In the genomic region with DNA sequence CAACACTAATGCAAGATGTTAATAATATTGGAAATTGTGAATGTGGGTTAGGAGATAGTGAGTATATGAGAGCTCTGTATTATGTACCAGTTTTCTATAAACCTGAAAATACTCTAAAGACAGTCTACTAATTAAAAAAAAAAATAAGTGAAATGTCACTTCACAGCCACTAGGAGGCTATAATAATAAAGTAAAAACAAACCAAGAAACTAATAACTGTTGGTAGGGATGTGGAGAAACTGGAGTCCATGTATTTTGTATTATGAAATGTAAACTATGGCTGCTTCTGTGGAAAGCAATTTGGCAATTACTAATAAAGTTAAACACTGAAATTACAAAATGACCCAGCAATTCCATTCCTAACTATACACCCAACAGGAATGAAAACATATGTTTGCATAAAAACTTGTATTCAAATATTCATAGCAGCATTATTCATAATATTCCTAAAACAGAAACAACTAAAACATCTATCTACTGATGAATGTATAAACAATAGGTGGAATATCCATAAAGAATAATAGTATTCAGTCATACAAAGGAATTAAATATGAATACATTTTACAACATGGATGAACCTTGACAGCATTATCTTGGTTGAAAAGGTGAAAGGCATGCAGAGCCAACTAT, we compare ENCODE assay signal across 10 cellular contexts. TPM values are rescaled to one million over a fixed set of nuclear protein-coding genes. Genes with fewer than 3 reads are reported as not detected.
DNase-seq lines count a peak whose midpoint lies in the region; ATAC-seq, FAIRE-seq and TF ChIP-seq lines count a peak whose summit lies in the region.
"Had no signal": no experiment of that assay in that cellular context is flagged by ENCODE, and none has a peak within 500 bp of the region (broad histone marks: within the 10 kb centered on the region; RNA-seq: fewer than 3 reads in every experiment).

No MANE protein-coding gene starts in this region.

- RAD21 ChIA-PET in GM12878 (lab: Charles Lee; ENCODE audit: unreplicated experiment), result no interaction called here

- no peak overlapping the region for H3K9ac ChIP-seq in GM12878 (ENCODE audit: control insufficient read depth, insufficient read depth, low read length)

- TF ChIP-seq EP300 in GM12878 (IDR thresholded peaks at IDR 0.05; ENCODE audit: borderline replicate concordance in 1 of 2, control insufficient read depth in 1 of 2, low read depth in 2 of 2, low read length in 2 of 2), result no peak

- TF ChIP-seq CTCF in activated CD8-positive, alpha-beta T cell treated with anti-CD3 and anti-CD28 coated beads for 36 hours (IDR thresholded peaks at IDR 0.05), result peak; percentile 36
- TF ChIP-seq CTCF in HL-60 (IDR thresholded peaks at IDR 0.05; ENCODE audit: insufficient read depth, low read length), result peak; percentile 9
- peak in 1 of 3 experiments; percentile 29; a peak in 2 of 6 replicates for TF ChIP-seq CTCF in GM12878 (IDR thresholded peaks at IDR 0.05 in 2 of 3, conservative IDR thresholded peaks at IDR 0.05 in 1 of 3; ENCODE audit: control insufficient read depth in 2 of 3, extremely low read depth in 1 of 3, insufficient read depth in 1 of 3, low read depth in 3 of 3, low read length in 3 of 3)
- peak; percentile 72 for TF ChIP-seq CTCF in type B pancreatic cell (conservative IDR thresholded peaks at IDR 0.05)

- intact Hi-C loops in activated CD8-positive, alpha-beta T cell treated with anti-CD3 and anti-CD28 coated beads for 36 hours (cut with micrococcal nuclease), result no loop called here
- intact Hi-C loops in GM12878 (cut with micrococcal nuclease; ENCODE audit: unreplicated experiment), result loop anchor here (5.0 kb wide), 1 partner anchor 172 kb away; no protein-coding TSS in a partner anchor
- intact Hi-C loops in activated naive CD4-positive, alpha-beta T cell treated with anti-CD3 and anti-CD28 coated beads for 36 hours (cut with micrococcal nuclease), result no loop called here

- H3K79me2 ChIP-seq in GM12878 (ENCODE audit: control insufficient read depth, insufficient read depth, low read length), result no peaks in the 10 kb centered on the region

- no peaks in the 10 kb centered on the region for H3K4me1 Mint-ChIP-seq in activated CD8-positive, alpha-beta T cell treated with anti-CD3 and anti-CD28 coated beads for 36 hours (ENCODE audit: low read depth)
- no peaks in the 10 kb centered on the region for H3K4me1 Mint-ChIP-seq in activated CD8-positive, alpha-beta T cell treated with anti-CD3 and anti-CD28 coated beads, Interleukin-2, amount 10 ng/mL, durations not matched to agents 7 days and 5 days (ENCODE audit: low read depth)
- peaks cover 8% of the 10 kb centered on the region for H3K4me1 Mint-ChIP-seq in type B pancreatic cell (ENCODE audit: unreplicated experiment)
- no peaks in the 10 kb centered on the region for H3K4me1 Mint-ChIP-seq in activated naive CD4-positive, alpha-beta T cell treated with anti-CD3 and anti-CD28 coated beads for 36 hours (ENCODE audit: low read depth)

- CTCF ChIA-PET in activated CD8-positive, alpha-beta T cell treated with anti-CD3 and anti-CD28 coated beads for 36 hours (lab: Charles Lee), result no interaction called here
- CTCF ChIA-PET in activated CD8-positive, alpha-beta T cell treated with anti-CD3 and anti-CD28 coated beads, Interleukin-2, amount 10 ng/mL, durations not matched to agents 7 days and 5 days (lab: Charles Lee), result no interaction called here
- CTCF ChIA-PET in GM12878 (lab: Yijun Ruan, JAX), result no interaction called here
- CTCF ChIA-PET in activated naive CD4-positive, alpha-beta T cell treated with anti-CD3 and anti-CD28 coated beads for 36 hours (lab: Charles Lee), result no interaction called here

- in situ Hi-C loops in GM12878 (cut with MboI), result no loop called here

- H3K27ac Mint-ChIP-seq in activated CD8-positive, alpha-beta T cell treated with anti-CD3 and anti-CD28 coated beads for 36 hours, result no peak overlapping the region
- H3K27ac Mint-ChIP-seq in activated CD8-positive, alpha-beta T cell treated with anti-CD3 and anti-CD28 coated beads, Interleukin-2, amount 10 ng/mL, durations not matched to agents 7 days and 5 days, result no peak overlapping the region
- H3K27ac Mint-ChIP-seq in type B pancreatic cell, result no peak overlapping the region
- H3K27ac Mint-ChIP-seq in activated naive CD4-positive, alpha-beta T cell treated with anti-CD3 and anti-CD28 coated beads for 36 hours, result no peak overlapping the region

- no peak for TF ChIP-seq RAD21 in GM12878 (IDR thresholded peaks at IDR 0.05; ENCODE audit: insufficient read depth, low read depth, low read length)

- FAIRE-seq in GM12878 (lab: Jason Lieb, UNC), result no peak

- no peaks in the 10 kb centered on the region for H4K20me1 ChIP-seq in GM12878 (ENCODE audit: control insufficient read depth, insufficient read depth)

- no peak for DNase-seq in activated CD8-positive, alpha-beta T cell treated with anti-CD3 and anti-CD28 coated beads for 36 hours
- no peak for DNase-seq in activated CD8-positive, alpha-beta T cell treated with anti-CD3 and anti-CD28 coated beads, Interleukin-2, amount 10 ng/mL, durations not matched to agents 7 days and 5 days
- DNase-seq in HL-60 (ENCODE audit: low read depth in 1 of 2, low spot score in 1 of 2) (no peak), GM12878 (ENCODE audit: low read depth, low spot score) (no peak), type B pancreatic cell (ENCODE audit: extremely low spot score, unreplicated experiment) (no peak), hippocampal formation (lab: John Stamatoyannopoulos, UW) (no peak), NCI-H82 treated with DMSO at 0.1 percent for 48 hours (lab: John Stamatoyannopoulos, UW; ENCODE audit: unreplicated experiment) (no peak)
- no peak for DNase-seq in activated naive CD4-positive, alpha-beta T cell treated with anti-CD3 and anti-CD28 coated beads for 36 hours
- DNase-seq: amniotic stem cell, NCI-H524 treated with DMSO at 0.1 percent for 48 hours had no signal

- H3K4me3 ChIP-seq in HL-60 (replicated peaks; ENCODE audit: insufficient read depth, low read length) (no peak overlapping the region), GM12878 (no peak overlapping the region)

- SMC1A ChIA-PET in GM12878 (lab: Charles Lee; ENCODE audit: uncharacterized antibody, unreplicated experiment), result no interaction called here

- no peaks in the 10 kb centered on the region for H3K9me3 ChIP-seq in GM12878 (replicated peaks; ENCODE audit: control insufficient read depth, insufficient read depth, low read length)

- no peak overlapping the region for H3K4me3 Mint-ChIP-seq in activated CD8-positive, alpha-beta T cell treated with anti-CD3 and anti-CD28 coated beads for 36 hours
- no peak overlapping the region for H3K4me3 Mint-ChIP-seq in activated CD8-positive, alpha-beta T cell treated with anti-CD3 and anti-CD28 coated beads, Interleukin-2, amount 10 ng/mL, durations not matched to agents 7 days and 5 days
- H3K4me3 Mint-ChIP-seq in type B pancreatic cell, result no peak overlapping the region
- H3K4me3 Mint-ChIP-seq in activated naive CD4-positive, alpha-beta T cell treated with anti-CD3 and anti-CD28 coated beads for 36 hours, result no peak overlapping the region

- H3K27ac ChIP-seq in HL-60 (replicated peaks) (no peak overlapping the region), GM12878 (ENCODE audit: control insufficient read depth, insufficient read depth) (no peak overlapping the region)

- no peaks in the 10 kb centered on the region for H3K27me3 Mint-ChIP-seq in activated CD8-positive, alpha-beta T cell treated with anti-CD3 and anti-CD28 coated beads for 36 hours
- no peaks in the 10 kb centered on the region for H3K27me3 Mint-ChIP-seq in activated CD8-positive, alpha-beta T cell treated with anti-CD3 and anti-CD28 coated beads, Interleukin-2, amount 10 ng/mL, durations not matched to agents 7 days and 5 days (ENCODE audit: low read depth)
- H3K27me3 Mint-ChIP-seq in type B pancreatic cell, result no peaks in the 10 kb centered on the region
- H3K27me3 Mint-ChIP-seq in activated naive CD4-positive, alpha-beta T cell treated with anti-CD3 and anti-CD28 coated beads for 36 hours (ENCODE audit: low read depth), result no peaks in the 10 kb centered on the region

- no peak overlapping the region for H3K4me2 ChIP-seq in GM12878 (ENCODE audit: control insufficient read depth, insufficient read depth)

- H2AFZ ChIP-seq in GM12878 (ENCODE audit: control insufficient read depth, low read depth, low read length), result no peak overlapping the region

- BruUV-seq in GM12878 (replicated peaks; lab: Mats Ljungman, UMichigan), result no TSS peak

- TF ChIP-seq POLR2A in GM12878 (IDR thresholded peaks at IDR 0.05; ENCODE audit: low read depth, low read length), result no peak

- no peaks in the 10 kb centered on the region for H3K36me3 ChIP-seq in GM12878 (ENCODE audit: control insufficient read depth in 2 of 2, insufficient read depth in 2 of 2, low read length in 1 of 2)

- H3K4me1 ChIP-seq in GM12878 (ENCODE audit: control insufficient read depth, insufficient read depth, low read length), result no peaks in the 10 kb centered on the region

- ATAC-seq in activated CD8-positive, alpha-beta T cell treated with anti-CD3 and anti-CD28 coated beads for 36 hours, result no peak
- ATAC-seq in activated CD8-positive, alpha-beta T cell treated with anti-CD3 and anti-CD28 coated beads, Interleukin-2, amount 10 ng/mL, durations not matched to agents 7 days and 5 days, result no peak
- ATAC-seq in GM12878, result peak; percentile 30; the same call in 1 of the 3 replicates

- POLR2A ChIA-PET in activated CD8-positive, alpha-beta T cell treated with anti-CD3 and anti-CD28 coated beads for 36 hours (lab: Charles Lee), result interaction anchor here (0.7 kb wide), 1 partner anchor 967 kb away, joined by 6 read pairs; no protein-coding TSS in a partner anchor
- POLR2A ChIA-PET in activated CD8-positive, alpha-beta T cell treated with anti-CD3 and anti-CD28 coated beads, Interleukin-2, amount 10 ng/mL, durations not matched to agents 7 days and 5 days (lab: Charles Lee), result no interaction called here
- POLR2A ChIA-PET in GM12878 (lab: Charles Lee), result no interaction called here

- H3K9me3 Mint-ChIP-seq in activated CD8-positive, alpha-beta T cell treated with anti-CD3 and anti-CD28 coated beads for 36 hours, result peaks cover 7% of the 10 kb centered on the region
- H3K9me3 Mint-ChIP-seq in activated CD8-positive, alpha-beta T cell treated with anti-CD3 and anti-CD28 coated beads, Interleukin-2, amount 10 ng/mL, durations not matched to agents 7 days and 5 days (ENCODE audit: insufficient read depth), result peaks cover 16% of the 10 kb centered on the region
- H3K9me3 Mint-ChIP-seq in type B pancreatic cell, result no peaks in the 10 kb centered on the region
- peaks cover 3% of the 10 kb centered on the region for H3K9me3 Mint-ChIP-seq in activated naive CD4-positive, alpha-beta T cell treated with anti-CD3 and anti-CD28 coated beads for 36 hours

- H3K27me3 ChIP-seq in HL-60 (ENCODE audit: insufficient read depth, poor library complexity, severe bottlenecking) (no peaks in the 10 kb centered on the region), GM12878 (replicated peaks in 1 of 2; ENCODE audit: control insufficient read depth in 2 of 2, insufficient read depth in 2 of 2, low read length in 1 of 2) (no peaks in the 10 kb centered on the region)

- H3K36me3 Mint-ChIP-seq in activated CD8-positive, alpha-beta T cell treated with anti-CD3 and anti-CD28 coated beads for 36 hours (ENCODE audit: low read depth), result no peaks in the 10 kb centered on the region
- no peaks in the 10 kb centered on the region for H3K36me3 Mint-ChIP-seq in activated CD8-positive, alpha-beta T cell treated with anti-CD3 and anti-CD28 coated beads, Interleukin-2, amount 10 ng/mL, durations not matched to agents 7 days and 5 days (ENCODE audit: low read depth)
- no peaks in the 10 kb centered on the region for H3K36me3 Mint-ChIP-seq in type B pancreatic cell
- H3K36me3 Mint-ChIP-seq in activated naive CD4-positive, alpha-beta T cell treated with anti-CD3 and anti-CD28 coated beads for 36 hours (ENCODE audit: low read depth), result no peaks in the 10 kb centered on the region

RNA-seq across cellular contexts. Expression of a gene that starts 36.2 kb away (rescaled TPM):
- not detected for total RNA-seq in activated CD8-positive, alpha-beta T cell treated with anti-CD3 and anti-CD28 coated beads for 36 hours
- total RNA-seq in activated CD8-positive, alpha-beta T cell treated with anti-CD3 and anti-CD28 coated beads, Interleukin-2, amount 10 ng/mL, durations not matched to agents 7 days and 5 days, result not detected
- not detected in 2 replicates for total RNA-seq in GM12878 (2013; cell fraction: nucleolus; rRNA removed)
- total RNA-seq in GM12878 (2014; rRNA removed), result not detected in 2 replicates
- total RNA-seq in GM12878 (2014; rRNA removed; fragmentation: Illumina TruSeq; extraction: Trizol), result not detected in 2 replicates
- not detected in 2 replicates for total RNA-seq in GM12878 (2021)
- polyA plus RNA-seq in GM12878 (2011; ENCODE audit: low read depth), result not detected
- polyA plus RNA-seq in GM12878 (2011; rRNA removed), result 0.04 TPM in 2 replicates
- not detected in 2 replicates for polyA plus RNA-seq in GM12878 (2011; cell fraction: cytosol; rRNA removed)
- polyA plus RNA-seq in GM12878 (2011; cell fraction: nucleus; rRNA removed), result not detected in 2 replicates
- not detected in 2 replicates for polyA plus RNA-seq in GM12878 (2012)
- not detected in 2 replicates for polyA plus RNA-seq in GM12878 (2014; fragmentation: Illumina TruSeq; extraction: Trizol)
- polyA plus RNA-seq in GM12878 (2014; fragmentation: Nextera tagmentation; extraction: Ambion mirVana), result not detected
- polyA plus RNA-seq in GM12878 (2014; rRNA removed), result not detected in 2 replicates
- not detected for polyA plus RNA-seq in GM12878 (2016; fragmentation: Nextera tagmentation; extraction: Ambion mirVana)
- polyA minus RNA-seq in GM12878 (2011; rRNA and poly(A)+ RNA removed), result not detected in 2 replicates
- polyA minus RNA-seq in GM12878 (2011; cell fraction: cytosol; rRNA and poly(A)+ RNA removed), result not detected in 2 replicates
- polyA minus RNA-seq in GM12878 (2011; cell fraction: nucleus; rRNA and poly(A)+ RNA removed), result not detected in 2 replicates
- total RNA-seq in type B pancreatic cell (ENCODE audit: low replicate concordance), result 0.74 and 2.8 TPM in 2 replicates
- total RNA-seq in activated naive CD4-positive, alpha-beta T cell treated with anti-CD3 and anti-CD28 coated beads for 36 hours, result not detected
